2 cellular contexts compared by ENCODE assay signal in the genomic region with DNA sequence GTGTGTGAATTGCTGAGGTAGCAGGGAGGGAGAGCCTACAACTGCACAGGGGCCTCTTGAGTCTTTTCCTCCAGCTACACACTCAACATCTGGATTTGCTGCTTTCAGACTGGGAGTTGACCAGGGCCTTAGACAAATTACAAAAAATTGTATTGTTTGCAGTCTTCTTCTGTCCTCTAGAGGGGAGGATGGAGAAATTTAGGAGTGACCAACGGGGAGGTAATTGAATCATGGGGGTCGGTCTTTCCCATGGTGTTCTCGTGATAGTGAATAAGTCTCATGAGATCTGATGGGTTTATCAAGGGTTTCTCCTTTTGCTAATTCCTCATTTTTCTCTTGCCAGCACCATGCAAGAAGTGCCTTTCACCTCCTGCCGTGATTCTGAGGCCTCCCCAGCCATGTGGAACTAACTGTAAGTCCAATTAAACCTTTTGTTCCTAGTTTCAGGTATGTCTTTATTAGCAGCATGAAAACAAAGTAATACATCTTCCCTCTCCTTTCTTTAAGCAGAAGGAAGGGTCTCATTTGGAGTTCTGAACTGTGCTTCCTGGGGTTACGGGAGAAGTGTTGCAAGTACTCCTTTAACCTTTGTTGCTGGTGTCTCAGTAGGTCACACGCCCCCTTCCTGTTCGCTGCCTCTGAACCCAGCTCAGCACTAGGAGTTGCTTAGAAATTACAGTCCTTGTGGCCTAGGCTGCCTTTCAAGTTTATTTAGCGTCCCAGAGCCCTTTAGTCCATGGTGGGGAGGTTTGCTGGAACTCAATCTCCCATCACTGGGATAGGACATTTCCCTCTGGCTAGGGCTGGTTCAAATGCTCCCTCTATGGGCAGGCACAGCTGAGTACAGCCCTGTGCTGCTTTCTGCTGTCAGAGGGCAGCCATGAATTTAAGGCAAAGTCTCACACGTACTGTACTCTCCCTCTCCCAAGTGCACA.
TF ChIP-seq lines count a peak whose summit lies in the region.

No MANE protein-coding gene starts in this region.

TF ChIP-seq in SK-N-SH treated with all-trans-retinoic acid at 6 μM for 48 hours, 23 proteins besides CTCF, POLR2A, EP300 and RAD21:
- TF ChIP-seq, protein P1, sequence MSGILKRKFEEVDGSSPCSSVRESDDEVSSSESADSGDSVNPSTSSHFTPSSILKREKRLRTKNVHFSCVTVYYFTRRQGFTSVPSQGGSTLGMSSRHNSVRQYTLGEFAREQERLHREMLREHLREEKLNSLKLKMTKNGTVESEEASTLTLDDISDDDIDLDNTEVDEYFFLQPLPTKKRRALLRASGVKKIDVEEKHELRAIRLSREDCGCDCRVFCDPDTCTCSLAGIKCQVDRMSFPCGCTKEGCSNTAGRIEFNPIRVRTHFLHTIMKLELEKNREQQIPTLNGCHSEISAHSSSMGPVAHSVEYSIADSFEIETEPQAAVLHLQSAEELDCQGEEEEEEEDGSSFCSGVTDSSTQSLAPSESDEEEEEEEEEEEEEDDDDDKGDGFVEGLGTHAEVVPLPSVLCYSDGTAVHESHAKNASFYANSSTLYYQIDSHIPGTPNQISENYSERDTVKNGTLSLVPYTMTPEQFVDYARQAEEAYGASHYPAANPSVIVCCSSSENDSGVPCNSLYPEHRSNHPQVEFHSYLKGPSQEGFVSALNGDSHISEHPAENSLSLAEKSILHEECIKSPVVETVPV (CRISPR knock-in tag; IDR thresholded peaks at IDR 0.05): no peak
- no peak for TF ChIP-seq OSR1 (CRISPR knock-in tag; IDR thresholded peaks at IDR 0.05)
- no peak for TF ChIP-seq ZFP3 (CRISPR knock-in tag; IDR thresholded peaks at IDR 0.05)
- TF ChIP-seq, protein P2, sequence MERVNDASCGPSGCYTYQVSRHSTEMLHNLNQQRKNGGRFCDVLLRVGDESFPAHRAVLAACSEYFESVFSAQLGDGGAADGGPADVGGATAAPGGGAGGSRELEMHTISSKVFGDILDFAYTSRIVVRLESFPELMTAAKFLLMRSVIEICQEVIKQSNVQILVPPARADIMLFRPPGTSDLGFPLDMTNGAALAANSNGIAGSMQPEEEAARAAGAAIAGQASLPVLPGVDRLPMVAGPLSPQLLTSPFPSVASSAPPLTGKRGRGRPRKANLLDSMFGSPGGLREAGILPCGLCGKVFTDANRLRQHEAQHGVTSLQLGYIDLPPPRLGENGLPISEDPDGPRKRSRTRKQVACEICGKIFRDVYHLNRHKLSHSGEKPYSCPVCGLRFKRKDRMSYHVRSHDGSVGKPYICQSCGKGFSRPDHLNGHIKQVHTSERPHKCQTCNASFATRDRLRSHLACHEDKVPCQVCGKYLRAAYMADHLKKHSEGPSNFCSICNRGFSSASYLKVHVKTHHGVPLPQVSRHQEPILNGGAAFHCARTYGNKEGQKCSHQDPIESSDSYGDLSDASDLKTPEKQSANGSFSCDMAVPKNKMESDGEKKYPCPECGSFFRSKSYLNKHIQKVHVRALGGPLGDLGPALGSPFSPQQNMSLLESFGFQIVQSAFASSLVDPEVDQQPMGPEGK (CRISPR knock-in tag; IDR thresholded peaks at IDR 0.05; ENCODE audit: borderline replicate concordance): no peak
- TF ChIP-seq ZNF565 (CRISPR knock-in tag; conservative IDR thresholded peaks at IDR 0.05; ENCODE audit: low read depth): no peak
- no peak for TF ChIP-seq ZNF70 (CRISPR knock-in tag; IDR thresholded peaks at IDR 0.05)
- TF ChIP-seq, protein P3, sequence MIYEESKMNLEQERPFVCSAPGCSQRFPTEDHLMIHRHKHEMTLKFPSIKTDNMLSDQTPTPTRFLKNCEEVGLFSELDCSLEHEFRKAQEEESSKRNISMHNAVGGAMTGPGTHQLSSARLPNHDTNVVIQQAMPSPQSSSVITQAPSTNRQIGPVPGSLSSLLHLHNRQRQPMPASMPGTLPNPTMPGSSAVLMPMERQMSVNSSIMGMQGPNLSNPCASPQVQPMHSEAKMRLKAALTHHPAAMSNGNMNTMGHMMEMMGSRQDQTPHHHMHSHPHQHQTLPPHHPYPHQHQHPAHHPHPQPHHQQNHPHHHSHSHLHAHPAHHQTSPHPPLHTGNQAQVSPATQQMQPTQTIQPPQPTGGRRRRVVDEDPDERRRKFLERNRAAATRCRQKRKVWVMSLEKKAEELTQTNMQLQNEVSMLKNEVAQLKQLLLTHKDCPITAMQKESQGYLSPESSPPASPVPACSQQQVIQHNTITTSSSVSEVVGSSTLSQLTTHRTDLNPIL (CRISPR knock-in tag; IDR thresholded peaks at IDR 0.05; ENCODE audit: low read depth): no peak
- TF ChIP-seq ZNF8 (CRISPR knock-in tag; IDR thresholded peaks at IDR 0.05): no peak
- TF ChIP-seq TCF4 (CRISPR knock-in tag; IDR thresholded peaks at IDR 0.05; ENCODE audit: borderline replicate concordance): no peak
- TF ChIP-seq ESRRG (CRISPR knock-in tag; IDR thresholded peaks at IDR 0.05): no peak
- no peak for TF ChIP-seq BACH2 (CRISPR knock-in tag; IDR thresholded peaks at IDR 0.05; ENCODE audit: borderline replicate concordance)
- no peak for TF ChIP-seq PPARA (CRISPR knock-in tag; IDR thresholded peaks at IDR 0.05; ENCODE audit: borderline replicate concordance)
- TF ChIP-seq RARB (CRISPR knock-in tag; IDR thresholded peaks at IDR 0.05): no peak
- TF ChIP-seq GLIS3 (CRISPR knock-in tag; IDR thresholded peaks at IDR 0.05): no peak
- no peak for TF ChIP-seq CSDC2 (CRISPR knock-in tag; IDR thresholded peaks at IDR 0.05)

TF ChIP-seq in HepG2, 621 proteins besides CTCF, POLR2A, EP300 and RAD21:
- peak; percentile 18; the same call in 1 of the 2 replicates for TF ChIP-seq STAG1 (CRISPR knock-in tag; IDR thresholded peaks at IDR 0.05)
- no peak for TF ChIP-seq ESRRA (CRISPR knock-in tag; IDR thresholded peaks at IDR 0.05; ENCODE audit: low read depth)
TF ChIP-seq in HepG2: peak in this region for 1.
